22 cellular contexts compared by ENCODE assay signal in the genomic region with DNA sequence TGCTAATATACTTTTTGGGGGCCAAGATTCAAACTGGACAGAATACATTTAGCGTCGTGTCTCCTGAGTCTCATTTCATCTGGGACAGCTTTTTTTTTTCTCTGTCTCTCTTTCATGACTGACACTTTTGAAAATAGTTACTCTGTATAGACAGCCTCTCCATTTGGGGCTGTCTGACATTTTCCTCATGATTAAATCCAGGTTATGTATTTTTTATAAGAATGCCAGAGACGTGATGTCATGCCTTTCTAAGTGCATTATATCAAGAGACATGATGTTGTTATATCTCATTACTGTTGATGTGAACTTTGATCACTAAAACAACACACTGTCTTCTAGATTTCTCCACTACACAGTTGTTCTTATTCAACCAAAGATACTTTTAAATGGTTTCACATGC.
"Had no signal": no experiment of that assay in that cellular context is flagged by ENCODE, and none has a peak within 500 bp of the region (broad histone marks: within the 10 kb centered on the region; RNA-seq: fewer than 3 reads in every experiment).

No MANE protein-coding gene starts in this region.

- H3K4me2 ChIP-seq: smooth muscle cell had no signal

- DNase-seq: activated CD4-positive, alpha-beta T cell treated with anti-CD3 and anti-CD28 coated beads for 4 hours; activated CD4-positive, alpha-beta T cell treated with anti-CD3 and anti-CD28 coated beads, Interleukin-2, amount 50 U/mL, for 48 hours; activated CD8-positive, alpha-beta memory T cell treated with anti-CD3 and anti-CD28 coated beads, Interleukin-2, amount 50 U/mL, for 48 hours; activated naive CD4-positive, alpha-beta T cell treated with Interleukin-2 at 50 U/mL for 16 hours; activated naive CD8-positive, alpha-beta T cell treated with anti-CD3 and anti-CD28 coated beads, Interleukin-2, amount 10 ng/mL, durations not matched to agents 7 days and 5 days; activated T-cell treated with anti-CD3 and anti-CD28 coated beads, Interleukin-2, amount 50 U/mL, for 4 hours; amygdala; cortex of kidney; endodermal cell; left cardiac atrium; pancreas; right lobe of liver; stimulated activated CD4-positive, alpha-beta T cell treated with anti-CD3 and anti-CD28 coated beads, Interleukin-2, amount 100 ng/mL, for 48 hours; stimulated activated CD8-positive, alpha-beta memory T cell treated with anti-CD3 and anti-CD28 coated beads, Interleukin-4, amount 100 ng/mL, for 48 hours; stimulated activated naive CD8-positive, alpha-beta T cell treated with anti-CD3 and anti-CD28 coated beads, Interleukin-15, Interleukin-2, amounts not matched to agents 100 U/mL and 50 U/mL, for 24 hours; T-helper 1 cell; T-helper 9 cell had no signal

- H3K4me1 Mint-ChIP-seq: activated naive CD8-positive, alpha-beta T cell treated with anti-CD3 and anti-CD28 coated beads, Interleukin-2, amount 10 ng/mL, durations not matched to agents 7 days and 5 days had no signal

- H3K9me3 ChIP-seq: pancreas, right lobe of liver, upper lobe of left lung had no signal

- H3K27me3 Mint-ChIP-seq: activated naive CD8-positive, alpha-beta T cell treated with anti-CD3 and anti-CD28 coated beads, Interleukin-2, amount 10 ng/mL, durations not matched to agents 7 days and 5 days had no signal

- H3K4me3 Mint-ChIP-seq: activated naive CD8-positive, alpha-beta T cell treated with anti-CD3 and anti-CD28 coated beads, Interleukin-2, amount 10 ng/mL, durations not matched to agents 7 days and 5 days; activated T-cell treated with anti-CD3 and anti-CD28 coated beads, Interleukin-2, amount 50 U/mL, for 4 hours; endodermal cell; nephron; WTC11 had no signal

- H3K4me3 ChIP-seq: pancreas, right lobe of liver, smooth muscle cell, upper lobe of left lung had no signal

- ATAC-seq: activated T-cell treated with anti-CD3 and anti-CD28 coated beads, Interleukin-2, amount 50 U/mL, for 4 hours; left cardiac atrium; pancreas; right lobe of liver; stimulated activated naive CD8-positive, alpha-beta T cell treated with anti-CD3 and anti-CD28 coated beads, Interleukin-15, Interleukin-2, amounts not matched to agents 100 U/mL and 50 U/mL, for 24 hours; WTC11 had no signal

- H3K36me3 ChIP-seq: pancreas, right lobe of liver, upper lobe of left lung had no signal

- H3K4me1 ChIP-seq: pancreas, right lobe of liver, upper lobe of left lung had no signal

- H3K27ac ChIP-seq: epithelial cell of prostate, pancreas, right lobe of liver, upper lobe of left lung had no signal

- H3K36me3 Mint-ChIP-seq: activated naive CD8-positive, alpha-beta T cell treated with anti-CD3 and anti-CD28 coated beads, Interleukin-2, amount 10 ng/mL, durations not matched to agents 7 days and 5 days had no signal

- H3K27ac Mint-ChIP-seq: activated naive CD8-positive, alpha-beta T cell treated with anti-CD3 and anti-CD28 coated beads, Interleukin-2, amount 10 ng/mL, durations not matched to agents 7 days and 5 days; endodermal cell; nephron; WTC11 had no signal

- H3K27me3 ChIP-seq: pancreas, right lobe of liver, upper lobe of left lung had no signal
